1 cellular context compared by ENCODE assay signal in the genomic region with DNA sequence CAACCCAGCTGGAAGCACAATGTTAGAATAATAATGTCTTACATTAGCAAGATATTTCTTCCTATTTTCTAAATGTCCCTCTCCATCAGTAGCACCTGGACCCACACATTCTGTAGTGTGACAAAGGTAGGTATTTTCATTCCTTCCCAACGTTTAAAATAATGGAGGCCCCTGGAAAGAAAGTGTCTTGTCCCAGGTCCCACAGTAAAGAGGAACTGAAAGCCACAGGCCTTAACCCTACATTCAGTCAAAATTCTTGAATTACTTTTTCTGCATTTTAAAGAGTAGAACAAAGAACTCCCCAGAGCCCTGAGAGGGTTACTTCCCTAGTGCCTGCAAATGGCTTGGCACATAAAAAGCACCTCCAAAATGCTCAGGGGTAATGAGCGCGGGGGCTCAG.
TF ChIP-seq lines count a peak whose summit lies in the region.

No MANE protein-coding gene starts in this region.

TF ChIP-seq in GM12878, 131 proteins besides CTCF, POLR2A, EP300 and RAD21 (continued from another document and continues in another):
- TF ChIP-seq IRF4 (IDR thresholded peaks at IDR 0.05; ENCODE audit: low read depth, low read length): peak; percentile 54; the same call in 1 of the 2 replicates
- no peak for TF ChIP-seq RCOR1 (conservative IDR thresholded peaks at IDR 0.05; ENCODE audit: low read depth, low read length)
- TF ChIP-seq KDM1A (IDR thresholded peaks at IDR 0.05; ENCODE audit: borderline replicate concordance): no peak
- TF ChIP-seq, protein P1, sequence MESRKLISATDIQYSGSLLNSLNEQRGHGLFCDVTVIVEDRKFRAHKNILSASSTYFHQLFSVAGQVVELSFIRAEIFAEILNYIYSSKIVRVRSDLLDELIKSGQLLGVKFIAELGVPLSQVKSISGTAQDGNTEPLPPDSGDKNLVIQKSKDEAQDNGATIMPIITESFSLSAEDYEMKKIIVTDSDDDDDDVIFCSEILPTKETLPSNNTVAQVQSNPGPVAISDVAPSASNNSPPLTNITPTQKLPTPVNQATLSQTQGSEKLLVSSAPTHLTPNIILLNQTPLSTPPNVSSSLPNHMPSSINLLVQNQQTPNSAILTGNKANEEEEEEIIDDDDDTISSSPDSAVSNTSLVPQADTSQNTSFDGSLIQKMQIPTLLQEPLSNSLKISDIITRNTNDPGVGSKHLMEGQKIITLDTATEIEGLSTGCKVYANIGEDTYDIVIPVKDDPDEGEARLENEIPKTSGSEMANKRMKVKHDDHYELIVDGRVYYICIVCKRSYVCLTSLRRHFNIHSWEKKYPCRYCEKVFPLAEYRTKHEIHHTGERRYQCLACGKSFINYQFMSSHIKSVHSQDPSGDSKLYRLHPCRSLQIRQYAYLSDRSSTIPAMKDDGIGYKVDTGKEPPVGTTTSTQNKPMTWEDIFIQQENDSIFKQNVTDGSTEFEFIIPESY (IDR thresholded peaks at IDR 0.05): no peak
- TF ChIP-seq, protein P2, sequence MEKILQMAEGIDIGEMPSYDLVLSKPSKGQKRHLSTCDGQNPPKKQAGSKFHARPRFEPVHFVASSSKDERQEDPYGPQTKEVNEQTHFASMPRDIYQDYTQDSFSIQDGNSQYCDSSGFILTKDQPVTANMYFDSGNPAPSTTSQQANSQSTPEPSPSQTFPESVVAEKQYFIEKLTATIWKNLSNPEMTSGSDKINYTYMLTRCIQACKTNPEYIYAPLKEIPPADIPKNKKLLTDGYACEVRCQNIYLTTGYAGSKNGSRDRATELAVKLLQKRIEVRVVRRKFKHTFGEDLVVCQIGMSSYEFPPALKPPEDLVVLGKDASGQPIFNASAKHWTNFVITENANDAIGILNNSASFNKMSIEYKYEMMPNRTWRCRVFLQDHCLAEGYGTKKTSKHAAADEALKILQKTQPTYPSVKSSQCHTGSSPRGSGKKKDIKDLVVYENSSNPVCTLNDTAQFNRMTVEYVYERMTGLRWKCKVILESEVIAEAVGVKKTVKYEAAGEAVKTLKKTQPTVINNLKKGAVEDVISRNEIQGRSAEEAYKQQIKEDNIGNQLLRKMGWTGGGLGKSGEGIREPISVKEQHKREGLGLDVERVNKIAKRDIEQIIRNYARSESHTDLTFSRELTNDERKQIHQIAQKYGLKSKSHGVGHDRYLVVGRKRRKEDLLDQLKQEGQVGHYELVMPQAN (conservative IDR thresholded peaks at IDR 0.05): no peak
- peak; percentile 79 for TF ChIP-seq IKZF1 (conservative IDR thresholded peaks at IDR 0.05)
- no peak for TF ChIP-seq EZH2 (IDR thresholded peaks at IDR 0.05; ENCODE audit: borderline replicate concordance, control insufficient read depth, low read depth, low read length)
- TF ChIP-seq, protein P3, sequence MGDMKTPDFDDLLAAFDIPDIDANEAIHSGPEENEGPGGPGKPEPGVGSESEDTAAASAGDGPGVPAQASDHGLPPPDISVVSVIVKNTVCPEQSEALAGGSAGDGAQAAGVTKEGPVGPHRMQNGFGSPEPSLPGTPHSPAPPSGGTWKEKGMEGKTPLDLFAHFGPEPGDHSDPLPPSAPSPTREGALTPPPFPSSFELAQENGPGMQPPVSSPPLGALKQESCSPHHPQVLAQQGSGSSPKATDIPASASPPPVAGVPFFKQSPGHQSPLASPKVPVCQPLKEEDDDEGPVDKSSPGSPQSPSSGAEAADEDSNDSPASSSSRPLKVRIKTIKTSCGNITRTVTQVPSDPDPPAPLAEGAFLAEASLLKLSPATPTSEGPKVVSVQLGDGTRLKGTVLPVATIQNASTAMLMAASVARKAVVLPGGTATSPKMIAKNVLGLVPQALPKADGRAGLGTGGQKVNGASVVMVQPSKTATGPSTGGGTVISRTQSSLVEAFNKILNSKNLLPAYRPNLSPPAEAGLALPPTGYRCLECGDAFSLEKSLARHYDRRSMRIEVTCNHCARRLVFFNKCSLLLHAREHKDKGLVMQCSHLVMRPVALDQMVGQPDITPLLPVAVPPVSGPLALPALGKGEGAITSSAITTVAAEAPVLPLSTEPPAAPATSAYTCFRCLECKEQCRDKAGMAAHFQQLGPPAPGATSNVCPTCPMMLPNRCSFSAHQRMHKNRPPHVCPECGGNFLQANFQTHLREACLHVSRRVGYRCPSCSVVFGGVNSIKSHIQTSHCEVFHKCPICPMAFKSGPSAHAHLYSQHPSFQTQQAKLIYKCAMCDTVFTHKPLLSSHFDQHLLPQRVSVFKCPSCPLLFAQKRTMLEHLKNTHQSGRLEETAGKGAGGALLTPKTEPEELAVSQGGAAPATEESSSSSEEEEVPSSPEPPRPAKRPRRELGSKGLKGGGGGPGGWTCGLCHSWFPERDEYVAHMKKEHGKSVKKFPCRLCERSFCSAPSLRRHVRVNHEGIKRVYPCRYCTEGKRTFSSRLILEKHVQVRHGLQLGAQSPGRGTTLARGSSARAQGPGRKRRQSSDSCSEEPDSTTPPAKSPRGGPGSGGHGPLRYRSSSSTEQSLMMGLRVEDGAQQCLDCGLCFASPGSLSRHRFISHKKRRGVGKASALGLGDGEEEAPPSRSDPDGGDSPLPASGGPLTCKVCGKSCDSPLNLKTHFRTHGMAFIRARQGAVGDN (IDR thresholded peaks at IDR 0.05): no peak
- TF ChIP-seq NRF1 (conservative IDR thresholded peaks at IDR 0.05; ENCODE audit: low read depth, low read length): no peak
- no peak for TF ChIP-seq YY1 (IDR thresholded peaks at IDR 0.05; ENCODE audit: low read depth, low read length)
- TF ChIP-seq NFXL1 (IDR thresholded peaks at IDR 0.05; ENCODE audit: borderline replicate concordance): no peak
- no peak for TF ChIP-seq BHLHE40 (IDR thresholded peaks at IDR 0.05; ENCODE audit: borderline replicate concordance in 1 of 2, low read depth in 2 of 2, low read length in 1 of 2)
- TF ChIP-seq POLR2AphosphoS5 (IDR thresholded peaks at IDR 0.05; ENCODE audit: low read length): no peak
- TF ChIP-seq, protein P4, sequence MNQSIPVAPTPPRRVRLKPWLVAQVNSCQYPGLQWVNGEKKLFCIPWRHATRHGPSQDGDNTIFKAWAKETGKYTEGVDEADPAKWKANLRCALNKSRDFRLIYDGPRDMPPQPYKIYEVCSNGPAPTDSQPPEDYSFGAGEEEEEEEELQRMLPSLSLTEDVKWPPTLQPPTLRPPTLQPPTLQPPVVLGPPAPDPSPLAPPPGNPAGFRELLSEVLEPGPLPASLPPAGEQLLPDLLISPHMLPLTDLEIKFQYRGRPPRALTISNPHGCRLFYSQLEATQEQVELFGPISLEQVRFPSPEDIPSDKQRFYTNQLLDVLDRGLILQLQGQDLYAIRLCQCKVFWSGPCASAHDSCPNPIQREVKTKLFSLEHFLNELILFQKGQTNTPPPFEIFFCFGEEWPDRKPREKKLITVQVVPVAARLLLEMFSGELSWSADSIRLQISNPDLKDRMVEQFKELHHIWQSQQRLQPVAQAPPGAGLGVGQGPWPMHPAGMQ (IDR thresholded peaks at IDR 0.05; ENCODE audit: borderline replicate concordance): no peak
- no peak for TF ChIP-seq SREBF2 (IDR thresholded peaks at IDR 0.05; ENCODE audit: low read length)
- TF ChIP-seq WRNIP1 (IDR thresholded peaks at IDR 0.05; ENCODE audit: borderline replicate concordance, low read depth, low read length): no peak
- TF ChIP-seq NR2C2 (IDR thresholded peaks at IDR 0.05; ENCODE audit: borderline replicate concordance, control insufficient read depth, insufficient read length, low read depth): no peak
- TF ChIP-seq MEF2B (IDR thresholded peaks at IDR 0.05; ENCODE audit: partially characterized antibody, poor library complexity, severe bottlenecking): peak; percentile 88
- TF ChIP-seq SP1 (IDR thresholded peaks at IDR 0.05; ENCODE audit: low read depth, low read length): no peak
- TF ChIP-seq RUNX3 (IDR thresholded peaks at IDR 0.05; ENCODE audit: low read length): peak; percentile 90
- TF ChIP-seq GATAD2B (conservative IDR thresholded peaks at IDR 0.05; ENCODE audit: low read depth): 0 out of 2 replicates have a peak, but pooled peaks have one; percentile 49
- TF ChIP-seq, protein P5, sequence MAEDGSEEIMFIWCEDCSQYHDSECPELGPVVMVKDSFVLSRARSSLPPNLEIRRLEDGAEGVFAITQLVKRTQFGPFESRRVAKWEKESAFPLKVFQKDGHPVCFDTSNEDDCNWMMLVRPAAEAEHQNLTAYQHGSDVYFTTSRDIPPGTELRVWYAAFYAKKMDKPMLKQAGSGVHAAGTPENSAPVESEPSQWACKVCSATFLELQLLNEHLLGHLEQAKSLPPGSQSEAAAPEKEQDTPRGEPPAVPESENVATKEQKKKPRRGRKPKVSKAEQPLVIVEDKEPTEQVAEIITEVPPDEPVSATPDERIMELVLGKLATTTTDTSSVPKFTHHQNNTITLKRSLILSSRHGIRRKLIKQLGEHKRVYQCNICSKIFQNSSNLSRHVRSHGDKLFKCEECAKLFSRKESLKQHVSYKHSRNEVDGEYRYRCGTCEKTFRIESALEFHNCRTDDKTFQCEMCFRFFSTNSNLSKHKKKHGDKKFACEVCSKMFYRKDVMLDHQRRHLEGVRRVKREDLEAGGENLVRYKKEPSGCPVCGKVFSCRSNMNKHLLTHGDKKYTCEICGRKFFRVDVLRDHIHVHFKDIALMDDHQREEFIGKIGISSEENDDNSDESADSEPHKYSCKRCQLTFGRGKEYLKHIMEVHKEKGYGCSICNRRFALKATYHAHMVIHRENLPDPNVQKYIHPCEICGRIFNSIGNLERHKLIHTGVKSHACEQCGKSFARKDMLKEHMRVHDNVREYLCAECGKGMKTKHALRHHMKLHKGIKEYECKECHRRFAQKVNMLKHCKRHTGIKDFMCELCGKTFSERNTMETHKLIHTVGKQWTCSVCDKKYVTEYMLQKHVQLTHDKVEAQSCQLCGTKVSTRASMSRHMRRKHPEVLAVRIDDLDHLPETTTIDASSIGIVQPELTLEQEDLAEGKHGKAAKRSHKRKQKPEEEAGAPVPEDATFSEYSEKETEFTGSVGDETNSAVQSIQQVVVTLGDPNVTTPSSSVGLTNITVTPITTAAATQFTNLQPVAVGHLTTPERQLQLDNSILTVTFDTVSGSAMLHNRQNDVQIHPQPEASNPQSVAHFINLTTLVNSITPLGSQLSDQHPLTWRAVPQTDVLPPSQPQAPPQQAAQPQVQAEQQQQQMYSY (CRISPR knock-in tag; IDR thresholded peaks at IDR 0.05): no peak
- TF ChIP-seq SMARCA5 (IDR thresholded peaks at IDR 0.05): no peak
- TF ChIP-seq RFX5 (IDR thresholded peaks at IDR 0.05; ENCODE audit: low read depth, low read length): no peak
- TF ChIP-seq, protein P6, sequence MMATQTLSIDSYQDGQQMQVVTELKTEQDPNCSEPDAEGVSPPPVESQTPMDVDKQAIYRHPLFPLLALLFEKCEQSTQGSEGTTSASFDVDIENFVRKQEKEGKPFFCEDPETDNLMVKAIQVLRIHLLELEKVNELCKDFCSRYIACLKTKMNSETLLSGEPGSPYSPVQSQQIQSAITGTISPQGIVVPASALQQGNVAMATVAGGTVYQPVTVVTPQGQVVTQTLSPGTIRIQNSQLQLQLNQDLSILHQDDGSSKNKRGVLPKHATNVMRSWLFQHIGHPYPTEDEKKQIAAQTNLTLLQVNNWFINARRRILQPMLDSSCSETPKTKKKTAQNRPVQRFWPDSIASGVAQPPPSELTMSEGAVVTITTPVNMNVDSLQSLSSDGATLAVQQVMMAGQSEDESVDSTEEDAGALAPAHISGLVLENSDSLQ (IDR thresholded peaks at IDR 0.05): no peak
- no peak for TF ChIP-seq MXI1 (IDR thresholded peaks at IDR 0.05; ENCODE audit: low read depth, low read length)
- no peak for TF ChIP-seq ZZZ3 (IDR thresholded peaks at IDR 0.05; ENCODE audit: control insufficient read depth, insufficient read length, low read depth)
- TF ChIP-seq, protein P7, sequence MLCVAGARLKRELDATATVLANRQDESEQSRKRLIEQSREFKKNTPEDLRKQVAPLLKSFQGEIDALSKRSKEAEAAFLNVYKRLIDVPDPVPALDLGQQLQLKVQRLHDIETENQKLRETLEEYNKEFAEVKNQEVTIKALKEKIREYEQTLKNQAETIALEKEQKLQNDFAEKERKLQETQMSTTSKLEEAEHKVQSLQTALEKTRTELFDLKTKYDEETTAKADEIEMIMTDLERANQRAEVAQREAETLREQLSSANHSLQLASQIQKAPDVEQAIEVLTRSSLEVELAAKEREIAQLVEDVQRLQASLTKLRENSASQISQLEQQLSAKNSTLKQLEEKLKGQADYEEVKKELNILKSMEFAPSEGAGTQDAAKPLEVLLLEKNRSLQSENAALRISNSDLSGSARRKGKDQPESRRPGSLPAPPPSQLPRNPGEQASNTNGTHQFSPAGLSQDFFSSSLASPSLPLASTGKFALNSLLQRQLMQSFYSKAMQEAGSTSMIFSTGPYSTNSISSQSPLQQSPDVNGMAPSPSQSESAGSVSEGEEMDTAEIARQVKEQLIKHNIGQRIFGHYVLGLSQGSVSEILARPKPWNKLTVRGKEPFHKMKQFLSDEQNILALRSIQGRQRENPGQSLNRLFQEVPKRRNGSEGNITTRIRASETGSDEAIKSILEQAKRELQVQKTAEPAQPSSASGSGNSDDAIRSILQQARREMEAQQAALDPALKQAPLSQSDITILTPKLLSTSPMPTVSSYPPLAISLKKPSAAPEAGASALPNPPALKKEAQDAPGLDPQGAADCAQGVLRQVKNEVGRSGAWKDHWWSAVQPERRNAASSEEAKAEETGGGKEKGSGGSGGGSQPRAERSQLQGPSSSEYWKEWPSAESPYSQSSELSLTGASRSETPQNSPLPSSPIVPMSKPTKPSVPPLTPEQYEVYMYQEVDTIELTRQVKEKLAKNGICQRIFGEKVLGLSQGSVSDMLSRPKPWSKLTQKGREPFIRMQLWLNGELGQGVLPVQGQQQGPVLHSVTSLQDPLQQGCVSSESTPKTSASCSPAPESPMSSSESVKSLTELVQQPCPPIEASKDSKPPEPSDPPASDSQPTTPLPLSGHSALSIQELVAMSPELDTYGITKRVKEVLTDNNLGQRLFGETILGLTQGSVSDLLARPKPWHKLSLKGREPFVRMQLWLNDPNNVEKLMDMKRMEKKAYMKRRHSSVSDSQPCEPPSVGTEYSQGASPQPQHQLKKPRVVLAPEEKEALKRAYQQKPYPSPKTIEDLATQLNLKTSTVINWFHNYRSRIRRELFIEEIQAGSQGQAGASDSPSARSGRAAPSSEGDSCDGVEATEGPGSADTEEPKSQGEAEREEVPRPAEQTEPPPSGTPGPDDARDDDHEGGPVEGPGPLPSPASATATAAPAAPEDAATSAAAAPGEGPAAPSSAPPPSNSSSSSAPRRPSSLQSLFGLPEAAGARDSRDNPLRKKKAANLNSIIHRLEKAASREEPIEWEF (IDR thresholded peaks at IDR 0.05; ENCODE audit: insufficient replicate concordance, low read depth, low read length): no peak
- no peak for TF ChIP-seq CREB1 (IDR thresholded peaks at IDR 0.05; ENCODE audit: low read depth)
- no peak for TF ChIP-seq TCF7 (IDR thresholded peaks at IDR 0.05; ENCODE audit: borderline replicate concordance)
- TF ChIP-seq NFIC (IDR thresholded peaks at IDR 0.05; ENCODE audit: low read depth, low read length): peak; percentile 66
- TF ChIP-seq MTA2 (IDR thresholded peaks at IDR 0.05; ENCODE audit: low read depth): peak; percentile 66
- TF ChIP-seq NR2C1 (IDR thresholded peaks at IDR 0.05): no peak
- TF ChIP-seq ATF7 (IDR thresholded peaks at IDR 0.05; ENCODE audit: low read depth): no peak
- TF ChIP-seq, protein P8, sequence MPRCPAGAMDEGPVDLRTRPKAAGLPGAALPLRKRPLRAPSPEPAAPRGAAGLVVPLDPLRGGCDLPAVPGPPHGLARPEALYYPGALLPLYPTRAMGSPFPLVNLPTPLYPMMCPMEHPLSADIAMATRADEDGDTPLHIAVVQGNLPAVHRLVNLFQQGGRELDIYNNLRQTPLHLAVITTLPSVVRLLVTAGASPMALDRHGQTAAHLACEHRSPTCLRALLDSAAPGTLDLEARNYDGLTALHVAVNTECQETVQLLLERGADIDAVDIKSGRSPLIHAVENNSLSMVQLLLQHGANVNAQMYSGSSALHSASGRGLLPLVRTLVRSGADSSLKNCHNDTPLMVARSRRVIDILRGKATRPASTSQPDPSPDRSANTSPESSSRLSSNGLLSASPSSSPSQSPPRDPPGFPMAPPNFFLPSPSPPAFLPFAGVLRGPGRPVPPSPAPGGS (IDR thresholded peaks at IDR 0.05; ENCODE audit: borderline replicate concordance, insufficient read depth, low read depth, low read length, poor library complexity, severe bottlenecking): no peak
- peak; percentile 92 for TF ChIP-seq SPI1 (IDR thresholded peaks at IDR 0.05; ENCODE audit: borderline replicate concordance, insufficient read depth, low read depth, low read length)
- peak; percentile 52; the same call in 1 of the 2 replicates for TF ChIP-seq BMI1 (IDR thresholded peaks at IDR 0.05; ENCODE audit: borderline replicate concordance)
